ENCODE assay signal across 1 cellular context in genomic region chr2:86439879-86440630, GRCh38.
A peak's percentile ranks its signal among the peaks of the same experiment; 100 is the strongest.
TF ChIP-seq lines count a peak whose summit lies in the region.

No MANE protein-coding gene starts in this region.

TF ChIP-seq in HEK293, 187 proteins besides CTCF, POLR2A, EP300 and RAD21 (continued from another document):
- TF ChIP-seq, protein P1, sequence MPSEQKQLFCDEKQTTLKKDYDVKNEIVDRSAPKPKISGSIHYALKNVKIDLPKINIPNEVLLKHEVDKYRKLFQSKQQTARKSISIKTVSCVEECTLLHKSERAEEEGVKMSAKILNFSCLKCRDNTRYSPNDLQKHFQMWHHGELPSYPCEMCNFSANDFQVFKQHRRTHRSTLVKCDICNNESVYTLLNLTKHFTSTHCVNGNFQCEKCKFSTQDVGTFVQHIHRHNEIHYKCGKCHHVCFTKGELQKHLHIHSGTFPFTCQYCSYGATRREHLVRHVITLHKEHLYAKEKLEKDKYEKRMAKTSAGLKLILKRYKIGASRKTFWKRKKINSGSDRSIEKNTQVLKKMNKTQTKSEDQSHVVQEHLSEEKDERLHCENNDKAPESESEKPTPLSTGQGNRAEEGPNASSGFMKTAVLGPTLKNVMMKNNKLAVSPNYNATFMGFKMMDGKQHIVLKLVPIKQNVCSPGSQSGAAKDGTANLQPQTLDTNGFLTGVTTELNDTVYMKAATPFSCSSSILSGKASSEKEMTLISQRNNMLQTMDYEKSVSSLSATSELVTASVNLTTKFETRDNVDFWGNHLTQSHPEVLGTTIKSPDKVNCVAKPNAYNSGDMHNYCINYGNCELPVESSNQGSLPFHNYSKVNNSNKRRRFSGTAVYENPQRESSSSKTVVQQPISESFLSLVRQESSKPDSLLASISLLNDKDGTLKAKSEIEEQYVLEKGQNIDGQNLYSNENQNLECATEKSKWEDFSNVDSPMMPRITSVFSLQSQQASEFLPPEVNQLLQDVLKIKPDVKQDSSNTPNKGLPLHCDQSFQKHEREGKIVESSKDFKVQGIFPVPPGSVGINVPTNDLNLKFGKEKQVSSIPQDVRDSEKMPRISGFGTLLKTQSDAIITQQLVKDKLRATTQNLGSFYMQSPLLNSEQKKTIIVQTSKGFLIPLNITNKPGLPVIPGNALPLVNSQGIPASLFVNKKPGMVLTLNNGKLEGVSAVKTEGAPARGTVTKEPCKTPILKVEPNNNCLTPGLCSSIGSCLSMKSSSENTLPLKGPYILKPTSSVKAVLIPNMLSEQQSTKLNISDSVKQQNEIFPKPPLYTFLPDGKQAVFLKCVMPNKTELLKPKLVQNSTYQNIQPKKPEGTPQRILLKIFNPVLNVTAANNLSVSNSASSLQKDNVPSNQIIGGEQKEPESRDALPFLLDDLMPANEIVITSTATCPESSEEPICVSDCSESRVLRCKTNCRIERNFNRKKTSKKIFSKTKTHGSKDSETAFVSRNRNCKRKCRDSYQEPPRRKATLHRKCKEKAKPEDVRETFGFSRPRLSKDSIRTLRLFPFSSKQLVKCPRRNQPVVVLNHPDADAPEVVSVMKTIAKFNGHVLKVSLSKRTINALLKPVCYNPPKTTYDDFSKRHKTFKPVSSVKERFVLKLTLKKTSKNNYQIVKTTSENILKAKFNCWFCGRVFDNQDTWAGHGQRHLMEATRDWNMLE (tag by site-specific recombination; conservative IDR thresholded peaks at IDR 0.05; ENCODE audit: low read depth): peak; percentile 5; the same call in 1 of the 2 replicates
- TF ChIP-seq ZNF544 (tag by site-specific recombination; IDR thresholded peaks at IDR 0.05) (no peak), ZNF404 (tag by site-specific recombination; IDR thresholded peaks at IDR 0.05) (no peak), ZNF112 (tag by site-specific recombination; IDR thresholded peaks at IDR 0.05) (no peak), ZXDB (tag by site-specific recombination; IDR thresholded peaks at IDR 0.05) (no peak), ZNF394 (tag by site-specific recombination; IDR thresholded peaks at IDR 0.05; ENCODE audit: borderline replicate concordance) (no peak), ZNF2 (tag by site-specific recombination; IDR thresholded peaks at IDR 0.05) (no peak), ZNF274 (IDR thresholded peaks at IDR 0.05; ENCODE audit: low read length) (no peak), ZNF274 (tag by site-specific recombination; IDR thresholded peaks at IDR 0.05; ENCODE audit: borderline replicate concordance) (no peak), REST (tag by site-specific recombination; IDR thresholded peaks at IDR 0.05) (0 out of 2 replicates have a peak, but pooled peaks have one; percentile 15), SETDB1 (IDR thresholded peaks at IDR 0.05; ENCODE audit: insufficient read length, low read length) (peak; percentile 100), ZNF133 (tag by site-specific recombination; IDR thresholded peaks at IDR 0.05) (no peak), KLF8 (tag by site-specific recombination; IDR thresholded peaks at IDR 0.05) (no peak), SCRT1 (tag by site-specific recombination; IDR thresholded peaks at IDR 0.05; ENCODE audit: borderline replicate concordance) (no peak), ZNF335 (tag by site-specific recombination; conservative IDR thresholded peaks at IDR 0.05) (peak; percentile 62; the same call in 1 of the 2 replicates)
- TF ChIP-seq, protein P2, sequence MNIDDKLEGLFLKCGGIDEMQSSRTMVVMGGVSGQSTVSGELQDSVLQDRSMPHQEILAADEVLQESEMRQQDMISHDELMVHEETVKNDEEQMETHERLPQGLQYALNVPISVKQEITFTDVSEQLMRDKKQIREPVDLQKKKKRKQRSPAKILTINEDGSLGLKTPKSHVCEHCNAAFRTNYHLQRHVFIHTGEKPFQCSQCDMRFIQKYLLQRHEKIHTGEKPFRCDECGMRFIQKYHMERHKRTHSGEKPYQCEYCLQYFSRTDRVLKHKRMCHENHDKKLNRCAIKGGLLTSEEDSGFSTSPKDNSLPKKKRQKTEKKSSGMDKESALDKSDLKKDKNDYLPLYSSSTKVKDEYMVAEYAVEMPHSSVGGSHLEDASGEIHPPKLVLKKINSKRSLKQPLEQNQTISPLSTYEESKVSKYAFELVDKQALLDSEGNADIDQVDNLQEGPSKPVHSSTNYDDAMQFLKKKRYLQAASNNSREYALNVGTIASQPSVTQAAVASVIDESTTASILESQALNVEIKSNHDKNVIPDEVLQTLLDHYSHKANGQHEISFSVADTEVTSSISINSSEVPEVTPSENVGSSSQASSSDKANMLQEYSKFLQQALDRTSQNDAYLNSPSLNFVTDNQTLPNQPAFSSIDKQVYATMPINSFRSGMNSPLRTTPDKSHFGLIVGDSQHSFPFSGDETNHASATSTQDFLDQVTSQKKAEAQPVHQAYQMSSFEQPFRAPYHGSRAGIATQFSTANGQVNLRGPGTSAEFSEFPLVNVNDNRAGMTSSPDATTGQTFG (tag by site-specific recombination; IDR thresholded peaks at IDR 0.05; ENCODE audit: borderline replicate concordance): no peak
- TF ChIP-seq, protein P3, sequence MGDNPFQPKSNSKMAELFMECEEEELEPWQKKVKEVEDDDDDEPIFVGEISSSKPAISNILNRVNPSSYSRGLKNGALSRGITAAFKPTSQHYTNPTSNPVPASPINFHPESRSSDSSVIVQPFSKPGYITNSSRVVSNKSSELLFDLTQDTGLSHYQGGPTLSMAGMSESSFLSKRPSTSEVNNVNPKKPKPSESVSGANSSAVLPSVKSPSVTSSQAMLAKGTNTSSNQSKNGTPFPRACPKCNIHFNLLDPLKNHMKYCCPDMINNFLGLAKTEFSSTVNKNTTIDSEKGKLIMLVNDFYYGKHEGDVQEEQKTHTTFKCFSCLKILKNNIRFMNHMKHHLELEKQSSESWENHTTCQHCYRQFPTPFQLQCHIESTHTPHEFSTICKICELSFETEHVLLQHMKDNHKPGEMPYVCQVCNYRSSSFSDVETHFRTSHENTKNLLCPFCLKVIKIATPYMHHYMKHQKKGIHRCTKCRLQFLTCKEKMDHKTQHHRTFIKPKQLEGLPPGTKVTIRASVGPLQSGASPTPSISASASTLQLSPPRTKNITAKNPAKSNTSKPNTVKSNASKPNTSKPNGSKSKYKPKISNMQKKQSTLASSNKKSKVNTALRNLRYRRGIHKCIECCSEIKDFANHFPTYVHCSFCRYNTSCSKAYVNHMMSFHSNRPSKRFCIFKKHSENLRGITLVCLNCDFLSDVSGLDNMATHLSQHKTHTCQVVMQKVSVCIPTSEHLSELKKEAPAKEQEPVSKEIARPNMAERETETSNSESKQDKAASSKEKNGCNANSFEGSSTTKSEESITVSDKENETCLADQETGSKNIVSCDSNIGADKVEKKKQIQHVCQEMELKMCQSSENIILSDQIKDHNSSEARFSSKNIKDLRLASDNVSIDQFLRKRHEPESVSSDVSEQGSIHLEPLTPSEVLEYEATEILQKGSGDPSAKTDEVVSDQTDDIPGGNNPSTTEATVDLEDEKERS (tag by site-specific recombination; IDR thresholded peaks at IDR 0.05): 0 out of 2 replicates have a peak, but pooled peaks have one; percentile 17
- TF ChIP-seq, protein P4, sequence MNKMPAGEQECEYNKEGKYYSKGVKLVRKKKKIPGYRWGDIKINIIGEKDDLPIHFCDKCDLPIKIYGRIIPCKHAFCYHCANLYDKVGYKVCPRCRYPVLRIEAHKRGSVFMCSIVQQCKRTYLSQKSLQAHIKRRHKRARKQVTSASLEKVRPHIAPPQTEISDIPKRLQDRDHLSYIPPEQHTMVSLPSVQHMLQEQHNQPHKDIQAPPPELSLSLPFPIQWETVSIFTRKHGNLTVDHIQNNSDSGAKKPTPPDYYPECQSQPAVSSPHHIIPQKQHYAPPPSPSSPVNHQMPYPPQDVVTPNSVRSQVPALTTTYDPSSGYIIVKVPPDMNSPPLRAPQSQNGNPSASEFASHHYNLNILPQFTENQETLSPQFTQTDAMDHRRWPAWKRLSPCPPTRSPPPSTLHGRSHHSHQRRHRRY (tag by site-specific recombination; IDR thresholded peaks at IDR 0.05): no peak
- TF ChIP-seq, protein P5, sequence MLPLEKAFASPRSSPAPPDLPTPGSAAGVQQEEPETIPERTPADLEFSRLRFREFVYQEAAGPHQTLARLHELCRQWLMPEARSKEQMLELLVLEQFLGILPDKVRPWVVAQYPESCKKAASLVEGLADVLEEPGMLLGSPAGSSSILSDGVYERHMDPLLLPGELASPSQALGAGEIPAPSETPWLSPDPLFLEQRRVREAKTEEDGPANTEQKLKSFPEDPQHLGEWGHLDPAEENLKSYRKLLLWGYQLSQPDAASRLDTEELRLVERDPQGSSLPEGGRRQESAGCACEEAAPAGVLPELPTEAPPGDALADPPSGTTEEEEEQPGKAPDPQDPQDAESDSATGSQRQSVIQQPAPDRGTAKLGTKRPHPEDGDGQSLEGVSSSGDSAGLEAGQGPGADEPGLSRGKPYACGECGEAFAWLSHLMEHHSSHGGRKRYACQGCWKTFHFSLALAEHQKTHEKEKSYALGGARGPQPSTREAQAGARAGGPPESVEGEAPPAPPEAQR (tag by site-specific recombination; IDR thresholded peaks at IDR 0.05): no peak
